Comparison of ENCODE assay signal across 24 cellular contexts in the genomic region with DNA sequence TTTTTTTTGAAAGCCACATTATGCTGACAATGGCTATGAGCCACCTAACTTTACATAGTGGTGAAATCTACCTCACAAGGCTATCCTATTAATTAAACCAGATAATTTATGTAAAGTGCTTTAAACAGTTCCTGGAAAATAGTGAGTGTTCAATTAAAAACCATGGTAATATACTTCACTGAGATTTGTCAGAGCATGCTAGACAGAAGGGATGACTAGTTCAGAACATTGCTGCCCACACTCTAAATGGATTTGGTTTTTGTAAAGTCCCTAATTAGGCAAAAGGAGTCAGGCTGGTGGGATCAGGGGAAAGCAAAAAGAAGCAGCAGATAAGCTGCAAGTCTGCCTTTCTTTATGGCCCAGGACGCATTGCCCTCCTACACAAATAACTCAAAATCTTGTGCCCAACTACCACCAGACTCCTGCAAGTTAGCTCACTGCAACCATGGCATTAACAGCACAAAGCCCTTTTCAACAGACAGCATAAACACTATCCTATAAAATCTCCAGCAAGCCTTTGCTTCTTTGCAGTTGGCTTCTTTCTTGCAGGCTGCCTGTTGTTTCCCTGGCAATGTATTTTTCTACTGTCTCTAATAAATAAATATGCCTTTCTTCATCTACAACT. TPM values are rescaled to one million over a fixed set of nuclear protein-coding genes. Genes with fewer than 3 reads are reported as not detected.
DNase-seq lines count a peak whose midpoint lies in the region; ATAC-seq and TF ChIP-seq lines count a peak whose summit lies in the region.
"Had no signal": no experiment of that assay in that cellular context is flagged by ENCODE, and none has a peak within 500 bp of the region (broad histone marks: within the 10 kb centered on the region; RNA-seq: fewer than 3 reads in every experiment).

No MANE protein-coding gene starts in this region.

- peaks cover 22% of the 10 kb centered on the region for H3K4me1 Mint-ChIP-seq in neural progenitor cell

- no peaks in the 10 kb centered on the region for H3K36me3 ChIP-seq in IMR-90 (ENCODE audit: control insufficient read depth, insufficient read depth, low read length)
- H3K36me3 ChIP-seq in neural progenitor cell = no peaks in the 10 kb centered on the region
- H3K36me3 ChIP-seq: BE2C, colonic mucosa, transverse colon had no signal

- no peak overlapping the region for H4K5ac ChIP-seq in IMR-90 (ENCODE audit: low read depth, low read length)

- H3K4me3 ChIP-seq in IMR-90 (ENCODE audit: insufficient read depth, low read depth, low read length) (no peak overlapping the region), neural progenitor cell (no peak overlapping the region)
- H3K4me3 ChIP-seq: colonic mucosa, transverse colon had no signal

- ATAC-seq in IMR-90 (ENCODE audit: low read depth) = no peak
- ATAC-seq in HG02798 (IDR thresholded peaks at IDR 0.05; ENCODE audit: poor library complexity, unreplicated experiment) = no peak
- ATAC-seq: HCT116 had no signal

- no peaks in the 10 kb centered on the region for H4K20me1 ChIP-seq in IMR-90 (ENCODE audit: insufficient read depth, low read length)
- no peaks in the 10 kb centered on the region for H4K20me1 ChIP-seq in neural progenitor cell (ENCODE audit: low read depth)

- H3K9me3 Mint-ChIP-seq in neural progenitor cell = no peaks in the 10 kb centered on the region

- no peak overlapping the region for H2AFZ ChIP-seq in IMR-90 (replicated peaks; ENCODE audit: low read length, poor library complexity)
- peak overlapping the region; percentile 74 for H2AFZ ChIP-seq in neural progenitor cell (replicated peaks)

- no peaks in the 10 kb centered on the region for H3K9me1 ChIP-seq in IMR-90 (ENCODE audit: insufficient read depth, low read length)

- H3K4me3 Mint-ChIP-seq in neural progenitor cell = no peak overlapping the region

- H3K79me1 ChIP-seq in IMR-90 (ENCODE audit: low read depth in 1 of 2, low read length in 2 of 2) = no peaks in the 10 kb centered on the region

- H2BK120ac ChIP-seq in IMR-90 (ENCODE audit: low read depth, low read length) = no peak overlapping the region

- no peaks in the 10 kb centered on the region for H3K27me3 Mint-ChIP-seq in neural progenitor cell (ENCODE audit: insufficient read depth, low read depth)

- dilution Hi-C loops in IMR-90 (cut with HindIII; ENCODE audit: low sequenced_read_pairs, unreplicated experiment) = no loop called here

- H3K14ac ChIP-seq in IMR-90 (replicated peaks; ENCODE audit: low read depth, low read length) = no peak overlapping the region

- no peak overlapping the region for H2BK5ac ChIP-seq in IMR-90 (ENCODE audit: low read depth, low read length, poor library complexity, severe bottlenecking)

- no peak overlapping the region for H3K56ac ChIP-seq in IMR-90 (ENCODE audit: extremely low read depth, insufficient read depth, low read length)

- BruUV-seq in IMR-90 (replicated peaks; lab: Mats Ljungman, UMichigan) = no TSS peak

- H3K4me1 ChIP-seq in IMR-90 (ENCODE audit: control insufficient read depth, insufficient read depth, low read length) (no peaks in the 10 kb centered on the region), neural progenitor cell (peaks cover 25% of the 10 kb centered on the region)
- H3K4me1 ChIP-seq: BE2C, colonic mucosa, transverse colon had no signal

- intact Hi-C loops in IMR-90 (cut with micrococcal nuclease) = no loop called here

- CTCF ChIA-PET in IMR-90 (lab: Yijun Ruan, JAX) = no interaction called here

- no peak overlapping the region for H3K9ac ChIP-seq in IMR-90 (ENCODE audit: low read depth, low read length)
- H3K9ac ChIP-seq in neural progenitor cell = no peak overlapping the region

- peak overlapping the region; percentile 42 for H2AK9ac ChIP-seq in IMR-90 (replicated peaks; ENCODE audit: low read depth, low read length, poor library complexity)

- no peak overlapping the region for H2BK15ac ChIP-seq in IMR-90 (ENCODE audit: low read depth, low read length)

- DNase-seq in Ammon's horn (ENCODE audit: low spot score) = peak; percentile 36
- DNase-seq in IMR-90 = no peak
- peak; percentile 44 for DNase-seq in astrocyte of the hippocampus (ENCODE audit: low read depth, low spot score)
- DNase-seq in neural progenitor cell (ENCODE audit: low spot score) = peak; percentile 37
- no peak for DNase-seq in NCI-H1092 (lab: John Stamatoyannopoulos, UW)
- no peak for DNase-seq in COLO829 (ENCODE audit: low spot score)
- no peak for DNase-seq in stimulated activated CD4-positive, alpha-beta T cell treated with anti-CD3 and anti-CD28 coated beads, Interleukin-4, amount 100 ng/mL, for 4 hours
- DNase-seq: activated CD4-positive, alpha-beta T cell treated with anti-CD3 and anti-CD28 coated beads, Interleukin-2, amount 50 U/mL, for 4 hours; activated naive CD4-positive, alpha-beta T cell treated with Interleukin-2 at 50 U/mL for 16 hours; amniotic stem cell; BE2C; colonic mucosa; effector CD8-positive, alpha-beta T cell; erythroblast; foreskin fibroblast; MV-4-11; NCI-H1694 treated with DMSO at 0.1 percent for 48 hours; NCI-H524; Right ventricle myocardium superior; stimulated activated CD4-positive, alpha-beta T cell treated with anti-CD3 and anti-CD28 coated beads, Interleukin-2, amount 100 ng/mL, for 24 hours; T1000; transverse colon had no signal

- no peaks in the 10 kb centered on the region for H3K36me3 Mint-ChIP-seq in neural progenitor cell

- in situ Hi-C loops in IMR-90 (cut with MboI; ENCODE audit: low sequenced_read_pairs) = no loop called here

- H3K27ac Mint-ChIP-seq in neural progenitor cell = peak overlapping the region; percentile 68

- H3K4ac ChIP-seq in IMR-90 (ENCODE audit: low read depth, low read length) = no peak overlapping the region

- no CpG with 5 or more reads among the region's 1 CpG for WGBS in IMR-90 (ENCODE audit: extremely low coverage in 2 of 2, insufficient read length in 1 of 2), 2 experiments

- no peak overlapping the region for H2AK5ac ChIP-seq in IMR-90 (ENCODE audit: low read depth, low read length)

- no peak overlapping the region for H4K8ac ChIP-seq in IMR-90 (ENCODE audit: low read depth in 2 of 2, low read length in 2 of 2)

- no peaks in the 10 kb centered on the region for H3K79me2 ChIP-seq in neural progenitor cell (ENCODE audit: low read depth)

- H4K91ac ChIP-seq in IMR-90 (ENCODE audit: insufficient read depth, low read depth, low read length) = no peak overlapping the region

- H2BK20ac ChIP-seq in IMR-90 (ENCODE audit: low read depth, low read length) = no peak overlapping the region

- TF ChIP-seq POLR2A in IMR-90 (IDR thresholded peaks at IDR 0.05; ENCODE audit: low read depth, low read length) = no peak

- H3K4me2 ChIP-seq in IMR-90 (ENCODE audit: low read depth, low read length) = no peak overlapping the region
- peak overlapping the region; percentile 43 for H3K4me2 ChIP-seq in neural progenitor cell

- H3K27me3 ChIP-seq in IMR-90 (ENCODE audit: control insufficient read depth, insufficient read depth, low read length) = peaks cover 5% of the 10 kb centered on the region
- no peaks in the 10 kb centered on the region for H3K27me3 ChIP-seq in neural progenitor cell
- H3K27me3 ChIP-seq: BE2C, colonic mucosa, transverse colon had no signal

- H3K27ac ChIP-seq in IMR-90 (ENCODE audit: insufficient read depth, low read length) (no peak overlapping the region), neural progenitor cell (no peak overlapping the region)
- H3K27ac ChIP-seq: colonic mucosa, transverse colon had no signal

- H3F3A ChIP-seq in neural progenitor cell (ENCODE audit: low read depth) = peaks cover 6% of the 10 kb centered on the region

- H3K9me3 ChIP-seq in IMR-90 (ENCODE audit: control insufficient read depth, insufficient read depth, low read length) (no peaks in the 10 kb centered on the region), neural progenitor cell (ENCODE audit: low read depth) (no peaks in the 10 kb centered on the region)
- H3K9me3 ChIP-seq: BE2C, colonic mucosa, transverse colon had no signal

- POLR2A ChIA-PET in IMR-90 (lab: Charles Lee; ENCODE audit: unreplicated experiment) = no interaction called here

- H3K18ac ChIP-seq in IMR-90 (ENCODE audit: low read depth, low read length) = no peak overlapping the region

- no peak for TF ChIP-seq RAD21 in IMR-90 (IDR thresholded peaks at IDR 0.05; ENCODE audit: low read length)

- no peak overlapping the region for H3K23ac ChIP-seq in IMR-90 (ENCODE audit: low read depth, low read length)

- TF ChIP-seq CTCF in IMR-90 (conservative IDR thresholded peaks at IDR 0.05; ENCODE audit: low read depth, low read length) (no peak), neural progenitor cell (IDR thresholded peaks at IDR 0.05) (no peak)

TF ChIP-seq in IMR-90, 13 proteins besides CTCF, POLR2A, EP300 and RAD21:
- TF ChIP-seq NFE2L2 (IDR thresholded peaks at IDR 0.05; ENCODE audit: low read depth, low read length) (no peak), RFX5 (IDR thresholded peaks at IDR 0.05; ENCODE audit: low read depth, low read length) (no peak), BHLHE40 (IDR thresholded peaks at IDR 0.05; ENCODE audit: low read depth, low read length) (no peak), RCOR1 (IDR thresholded peaks at IDR 0.05; ENCODE audit: insufficient replicate concordance, low read length) (no peak), MAFK (IDR thresholded peaks at IDR 0.05; ENCODE audit: low read depth, low read length) (no peak)
- TF ChIP-seq, protein P1, sequence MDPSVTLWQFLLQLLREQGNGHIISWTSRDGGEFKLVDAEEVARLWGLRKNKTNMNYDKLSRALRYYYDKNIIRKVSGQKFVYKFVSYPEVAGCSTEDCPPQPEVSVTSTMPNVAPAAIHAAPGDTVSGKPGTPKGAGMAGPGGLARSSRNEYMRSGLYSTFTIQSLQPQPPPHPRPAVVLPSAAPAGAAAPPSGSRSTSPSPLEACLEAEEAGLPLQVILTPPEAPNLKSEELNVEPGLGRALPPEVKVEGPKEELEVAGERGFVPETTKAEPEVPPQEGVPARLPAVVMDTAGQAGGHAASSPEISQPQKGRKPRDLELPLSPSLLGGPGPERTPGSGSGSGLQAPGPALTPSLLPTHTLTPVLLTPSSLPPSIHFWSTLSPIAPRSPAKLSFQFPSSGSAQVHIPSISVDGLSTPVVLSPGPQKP (IDR thresholded peaks at IDR 0.05; ENCODE audit: borderline replicate concordance, low read depth, low read length) = no peak
- TF ChIP-seq, protein P2, sequence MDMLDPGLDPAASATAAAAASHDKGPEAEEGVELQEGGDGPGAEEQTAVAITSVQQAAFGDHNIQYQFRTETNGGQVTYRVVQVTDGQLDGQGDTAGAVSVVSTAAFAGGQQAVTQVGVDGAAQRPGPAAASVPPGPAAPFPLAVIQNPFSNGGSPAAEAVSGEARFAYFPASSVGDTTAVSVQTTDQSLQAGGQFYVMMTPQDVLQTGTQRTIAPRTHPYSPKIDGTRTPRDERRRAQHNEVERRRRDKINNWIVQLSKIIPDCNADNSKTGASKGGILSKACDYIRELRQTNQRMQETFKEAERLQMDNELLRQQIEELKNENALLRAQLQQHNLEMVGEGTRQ (IDR thresholded peaks at IDR 0.05; ENCODE audit: low read depth, low read length) = no peak

RNA-seq across cellular contexts. Expression of a gene that starts 54.0 kb away (rescaled TPM):
- total RNA-seq in IMR-90 (2012; rRNA removed) (293 and 373 TPM in 2 replicates), neural progenitor cell (ENCODE audit: low replicate concordance) (322 and 441 TPM in 2 replicates)
- 348 and 426 TPM in 2 replicates for polyA plus RNA-seq in IMR-90 (2012; rRNA removed)
- polyA plus RNA-seq in IMR-90 (2012; cell fraction: cytosol; rRNA removed) = 183 and 353 TPM in 2 replicates
- 78.5 and 401 TPM in 2 replicates for polyA plus RNA-seq in IMR-90 (2012; cell fraction: nucleus; rRNA removed; ENCODE audit: low replicate concordance)

Comparison
In these comparisons a context has a peak if more than half of its experiments do, and no peak if none do; other contexts are left out.
1. DNase-seq: peak in Ammon's horn (single experiment), astrocyte of the hippocampus (single experiment) and neural progenitor cell (single experiment); none in IMR-90 (single experiment), NCI-H1092 (single experiment), COLO829 (single experiment) and stimulated activated CD4-positive, alpha-beta T cell treated with anti-CD3 and anti-CD28 coated beads, Interleukin-4, amount 100 ng/mL, for 4 hours (0 of 2).